ENCODE assay signal across 13 cellular contexts in genomic region chr7:133511242-133511641, GRCh38.
DNase-seq lines count a peak whose midpoint lies in the region; TF ChIP-seq lines count a peak whose summit lies in the region.
"Had no signal": no experiment of that assay in that cellular context is flagged by ENCODE, and none has a peak within 500 bp of the region (broad histone marks: within the 10 kb centered on the region; RNA-seq: fewer than 3 reads in every experiment).

No MANE protein-coding gene starts in this region.

- TF ChIP-seq POLR2A in erythroblast (IDR thresholded peaks at IDR 0.05; ENCODE audit: low read length): no peak

- intact Hi-C loops in posterior cingulate gyrus (cut with DNase I): no loop called here

- DNase-seq in NOMO-1 treated with DMSO at 0.1 percent for 48 hours (lab: John Stamatoyannopoulos, UW; ENCODE audit: unreplicated experiment): peak; percentile 3
- no peak for DNase-seq in NOMO-1 treated with dmso at 0.1 percent for 144 hours (lab: John Stamatoyannopoulos, UW; ENCODE audit: unreplicated experiment)
- DNase-seq in SKM-1 treated with dmso at 0.1 percent for 144 hours (lab: John Stamatoyannopoulos, UW; ENCODE audit: unreplicated experiment): peak; percentile 62
- peak; percentile 47 for DNase-seq in amniotic epithelial cell (ENCODE audit: low read depth)
- DNase-seq in erythroblast (lab: John Stamatoyannopoulos, UW): peak; percentile 5 to 20
- DNase-seq in T-helper 2 cell: no peak
- no peak for DNase-seq in activated CD8-positive, alpha-beta memory T cell treated with anti-CD3 and anti-CD28 coated beads, Interleukin-2, amount 50 U/mL, for 4 hours
- DNase-seq in posterior cingulate gyrus: no peak
- DNase-seq: CD8-positive, alpha-beta T cell; COR-L47; DMS153; DMS79 treated with DMSO at 0.1 percent for 48 hours; GDM1 had no signal

Comparison
In these comparisons a context has a peak if more than half of its experiments do, and no peak if none do; other contexts are left out.
1. DNase-seq: peak in NOMO-1 treated with DMSO at 0.1 percent for 48 hours (single experiment), SKM-1 treated with dmso at 0.1 percent for 144 hours (single experiment), amniotic epithelial cell (single experiment) and erythroblast (2 of 2); none in NOMO-1 treated with dmso at 0.1 percent for 144 hours (single experiment), T-helper 2 cell (0 of 5), activated CD8-positive, alpha-beta memory T cell treated with anti-CD3 and anti-CD28 coated beads, Interleukin-2, amount 50 U/mL, for 4 hours (single experiment) and posterior cingulate gyrus (0 of 10).